26 cellular contexts compared by ENCODE assay signal in genomic region chr2:38981670-38982357, GRCh38.
"Had no signal": no experiment of that assay in that cellular context is flagged by ENCODE, and none has a peak within 500 bp of the region (broad histone marks: within the 10 kb centered on the region; RNA-seq: fewer than 3 reads in every experiment).

No MANE protein-coding gene starts in this region.

- FAIRE-seq: urothelium cell line had no signal

- H3K9me3 ChIP-seq: left ventricle myocardium inferior, neutrophil, right atrium auricular region, spleen, suprapubic skin, thoracic aorta, tibial artery, upper lobe of right lung had no signal

- H3K27me3 Mint-ChIP-seq: naive B cell; progenitor cell of endocrine pancreas; stimulated activated naive CD8-positive, alpha-beta T cell treated with anti-CD3 and anti-CD28 coated beads, Interleukin-15, Interleukin-2, amounts not matched to agents 100 ng/mL and 50 ng/mL, for 24 hours had no signal

- H3K4me1 Mint-ChIP-seq: naive B cell; natural killer cell; neural progenitor cell; stimulated activated effector memory CD8-positive, alpha-beta T cell treated with anti-CD3 and anti-CD28 coated beads, Interleukin-12 subunit alpha, Interleukin-12 subunit beta, amount 100 ng/mL, for 72 hours had no signal

- H3K9me3 Mint-ChIP-seq: mesothelial cell of epicardium; naive B cell; natural killer cell; nephron progenitor cell; neural progenitor cell; stimulated activated effector memory CD8-positive, alpha-beta T cell treated with anti-CD3 and anti-CD28 coated beads, Interleukin-12 subunit alpha, Interleukin-12 subunit beta, amount 100 ng/mL, for 72 hours; stimulated activated naive CD8-positive, alpha-beta T cell treated with anti-CD3 and anti-CD28 coated beads, Interleukin-15, Interleukin-2, amounts not matched to agents 100 ng/mL and 50 ng/mL, for 24 hours had no signal

- H3K4me1 ChIP-seq: left ventricle myocardium inferior, neural progenitor cell, right atrium auricular region, spleen, suprapubic skin, tibial artery, upper lobe of right lung had no signal

- H3K27me3 ChIP-seq: hepatocyte, neural progenitor cell, neutrophil, right atrium auricular region, spleen, suprapubic skin, tibial artery, upper lobe of right lung had no signal

- H3K36me3 ChIP-seq: neural progenitor cell had no signal

- H3K4me3 ChIP-seq: hepatocyte, left ventricle myocardium inferior, lung, neural progenitor cell, right atrium auricular region, skin epidermis, spleen, suprapubic skin, thoracic aorta, tibial artery, upper lobe of right lung had no signal

- H3K27ac ChIP-seq: hepatocyte, left ventricle myocardium inferior, neural progenitor cell, neutrophil, right atrium auricular region, skin epidermis, spleen, suprapubic skin, thoracic aorta, tibial artery, upper lobe of right lung had no signal

- DNase-seq: islet precursor cell; left ventricle myocardium inferior; mesendoderm; naive B cell; natural killer cell; nephron progenitor cell; occipital lobe; spleen; stimulated activated CD4-positive, alpha-beta T cell treated with anti-CD3 and anti-CD28 coated beads, Interleukin-4, amount 100 ng/mL, for 24 hours; stimulated activated naive CD4-positive, alpha-beta T cell; tibial artery; trophoblast cell; upper lobe of right lung had no signal

- H3K27ac Mint-ChIP-seq: mesothelial cell of epicardium; nephron progenitor cell; neural progenitor cell; progenitor cell of endocrine pancreas; stimulated activated effector memory CD8-positive, alpha-beta T cell treated with anti-CD3 and anti-CD28 coated beads, Interleukin-12 subunit alpha, Interleukin-12 subunit beta, amount 100 ng/mL, for 72 hours; stimulated activated naive CD8-positive, alpha-beta T cell treated with anti-CD3 and anti-CD28 coated beads, Interleukin-15, Interleukin-2, amounts not matched to agents 100 ng/mL and 50 ng/mL, for 24 hours had no signal

- H3K4me3 Mint-ChIP-seq: mesothelial cell of epicardium; naive B cell; natural killer cell; nephron progenitor cell; neural progenitor cell; stimulated activated effector memory CD8-positive, alpha-beta T cell treated with anti-CD3 and anti-CD28 coated beads, Interleukin-12 subunit alpha, Interleukin-12 subunit beta, amount 100 ng/mL, for 72 hours; stimulated activated naive CD8-positive, alpha-beta T cell treated with anti-CD3 and anti-CD28 coated beads, Interleukin-15, Interleukin-2, amounts not matched to agents 100 ng/mL and 50 ng/mL, for 24 hours had no signal
